In genomic region chr7:152395115-152395514, GRCh38 we compare ENCODE assay signal across 25 cellular contexts. TPM values are rescaled to one million over a fixed set of nuclear protein-coding genes. Genes with fewer than 3 reads are reported as not detected.
A peak's percentile ranks its signal among the peaks of the same experiment; 100 is the strongest.
DNase-seq lines count a peak whose midpoint lies in the region; ATAC-seq, FAIRE-seq and TF ChIP-seq lines count a peak whose summit lies in the region.
"Had no signal": no experiment of that assay in that cellular context is flagged by ENCODE, and none has a peak within 500 bp of the region (broad histone marks: within the 10 kb centered on the region; RNA-seq: fewer than 3 reads in every experiment).

No MANE protein-coding gene starts in this region.

- CTCF ChIA-PET in K562 (lab: Yijun Ruan, JAX; ENCODE audit: low intra/inter-chr PET ratio): no interaction called here

- DNase-seq in A172 (ENCODE audit: low spot score): peak; percentile 53
- DNase-seq in HT1080 (ENCODE audit: low read depth): peak; percentile 45
- DNase-seq in K562 (ENCODE audit: extremely low read depth in 1 of 4, low spot score in 3 of 4): peak in 1 of 4 experiments; percentile 48
- DNase-seq in kidney epithelial cell (ENCODE audit: low read depth): peak; percentile 48
- no peak for DNase-seq in NCI-H446 treated with DMSO at 0.1 percent for 48 hours (lab: John Stamatoyannopoulos, UW)
- no peak for DNase-seq in HuH-7.5 (ENCODE audit: low spot score)
- DNase-seq in GOT3 (lab: John Stamatoyannopoulos, UW): no peak
- DNase-seq: activated CD4-positive, alpha-beta T cell treated with anti-CD3 and anti-CD28 coated beads, Interleukin-2, amount 50 U/mL, for 4 hours; activated naive CD4-positive, alpha-beta T cell treated with anti-CD3 and anti-CD28 coated beads, Interleukin-2, amount 50 U/mL, for 16 hours; activated T-cell treated with anti-CD3 and anti-CD28 coated beads, Interleukin-2, amount 50 U/mL, for 1 hour; body of pancreas; DMS 273 treated with DMSO at 0.1 percent for 48 hours; dorsolateral prefrontal cortex; left colon; midbrain; NCI-H1436; NCI-H2171 treated with DMSO at 0.1 percent for 48 hours; NCI-H748 treated with DMSO at 0.1 percent for 48 hours; SHP77 treated with DMSO at 0.1 percent for 48 hours; stimulated activated CD8-positive, alpha-beta memory T cell treated with anti-CD3 and anti-CD28 coated beads, Interleukin-4, amount 100 ng/mL, for 48 hours had no signal

- no peak for FAIRE-seq in K562 (lab: Jason Lieb, UNC)
- FAIRE-seq: GM12892 had no signal

- H3K27ac ChIP-seq in K562 (ENCODE audit: extremely low read depth, low read depth, low read length): no peak overlapping the region
- H3K27ac ChIP-seq: body of pancreas, epithelial cell of prostate, gastroesophageal sphincter, prostate gland had no signal

- peaks cover 24% of the 10 kb centered on the region for H4K20me1 ChIP-seq in K562 (replicated peaks; ENCODE audit: control insufficient read depth, insufficient read depth, low read length)

- intact Hi-C loops in K562 (cut with micrococcal nuclease): no loop called here

- ATAC-seq in K562: peak; percentile 31
- no peak for ATAC-seq in HG03025 (IDR thresholded peaks at IDR 0.05; ENCODE audit: low FRiP score, unreplicated experiment)
- ATAC-seq: body of pancreas, gastroesophageal sphincter, left colon had no signal

- H3K36me3 ChIP-seq in K562 (ENCODE audit: control insufficient read depth, insufficient read depth, low read length) (0 out of 3 replicates have a peak, but pooled peaks cover 3% of the 10 kb centered on the region), kidney epithelial cell (ENCODE audit: control insufficient read depth, insufficient read depth, low read length) (no peaks in the 10 kb centered on the region)
- H3K36me3 ChIP-seq: gastroesophageal sphincter, prostate gland had no signal

- TF ChIP-seq CTCF in K562 (IDR thresholded peaks at IDR 0.05 in 2 of 3, conservative IDR thresholded peaks at IDR 0.05 in 1 of 3; ENCODE audit: insufficient read depth in 2 of 3, low read depth in 1 of 3, low read length in 3 of 3) (no peak), kidney epithelial cell (IDR thresholded peaks at IDR 0.05; ENCODE audit: insufficient read depth, low read length, poor library complexity, severe bottlenecking) (no peak)

- TF ChIP-seq RAD21 in K562 (CRISPR knock-in tag; conservative IDR thresholded peaks at IDR 0.05 in 1 of 2, IDR thresholded peaks at IDR 0.05 in 1 of 2): no peak

- H3K9me1 ChIP-seq in K562 (ENCODE audit: control insufficient read depth, insufficient read depth, low read length): no peaks in the 10 kb centered on the region

- H3K4me3 ChIP-seq in K562 (no peak overlapping the region), kidney epithelial cell (ENCODE audit: low read depth, low read length) (no peak overlapping the region)
- H3K4me3 ChIP-seq: body of pancreas, dorsolateral prefrontal cortex, gastroesophageal sphincter, prostate gland had no signal

- peaks cover 0 to 2% of the 10 kb centered on the region in 2 experiments; a peak in 2 of 5 replicates for H3K4me1 ChIP-seq in K562 (replicated peaks in 1 of 2; ENCODE audit: control insufficient read depth in 2 of 2, insufficient read depth in 2 of 2, low read length in 2 of 2)

- H3K4me2 ChIP-seq in K562 (ENCODE audit: insufficient read depth, low read length): no peak overlapping the region

- POLR2A ChIA-PET in K562 (lab: Yijun Ruan, JAX): no interaction called here

- TF ChIP-seq POLR2A in K562 (conservative IDR thresholded peaks at IDR 0.05): no peak

- H2AFZ ChIP-seq in K562 (ENCODE audit: low read depth, low read length): no peak overlapping the region

- H3K27me3 ChIP-seq in K562 (ENCODE audit: control insufficient read depth in 2 of 2, insufficient read depth in 2 of 2, low read length in 2 of 2) (no peaks in the 10 kb centered on the region), kidney epithelial cell (ENCODE audit: control insufficient read depth, insufficient read depth, low read length) (no peaks in the 10 kb centered on the region)
- H3K27me3 ChIP-seq: body of pancreas, dorsolateral prefrontal cortex, gastroesophageal sphincter had no signal

- 46% methylated on average over 7 of the region's 7 CpGs for WGBS in K562 (ENCODE audit: insufficient coverage, low coverage, missing lambda C conversion rate)

- no peak for TF ChIP-seq EP300 in K562 (IDR thresholded peaks at IDR 0.05; ENCODE audit: low read length)

- no peaks in the 10 kb centered on the region; the same call in 1 of the 2 replicates for H3K9me3 ChIP-seq in K562 (replicated peaks; ENCODE audit: control insufficient read depth, insufficient read depth, low read depth, low read length)
- H3K9me3 ChIP-seq: body of pancreas, gastroesophageal sphincter, prostate gland had no signal

- in situ Hi-C loops in K562 (cut with MboI): no loop called here

- H3K9ac ChIP-seq in K562 (ENCODE audit: insufficient read depth in 1 of 2, low read depth in 2 of 2, low read length in 2 of 2): no peak overlapping the region

- peaks cover 96% of the 10 kb centered on the region for H3K79me2 ChIP-seq in K562 (ENCODE audit: control insufficient read depth, insufficient read depth, low read length)

- BruUV-seq in K562 (replicated peaks; lab: Mats Ljungman, UMichigan): no TSS peak

TF ChIP-seq in K562, 482 proteins besides CTCF, POLR2A, EP300 and RAD21 (continues in another document):
- TF ChIP-seq ZBTB5 (IDR thresholded peaks at IDR 0.05): no peak
- TF ChIP-seq JUND (IDR thresholded peaks at IDR 0.05; ENCODE audit: borderline replicate concordance, low read depth, low read length): peak; percentile 66
- TF ChIP-seq JUND (tag; IDR thresholded peaks at IDR 0.05; ENCODE audit: borderline replicate concordance, low read depth, low read length): peak; percentile 74
- TF ChIP-seq POLR2G (IDR thresholded peaks at IDR 0.05; ENCODE audit: low read depth, low read length): no peak
- TF ChIP-seq, protein P1, sequence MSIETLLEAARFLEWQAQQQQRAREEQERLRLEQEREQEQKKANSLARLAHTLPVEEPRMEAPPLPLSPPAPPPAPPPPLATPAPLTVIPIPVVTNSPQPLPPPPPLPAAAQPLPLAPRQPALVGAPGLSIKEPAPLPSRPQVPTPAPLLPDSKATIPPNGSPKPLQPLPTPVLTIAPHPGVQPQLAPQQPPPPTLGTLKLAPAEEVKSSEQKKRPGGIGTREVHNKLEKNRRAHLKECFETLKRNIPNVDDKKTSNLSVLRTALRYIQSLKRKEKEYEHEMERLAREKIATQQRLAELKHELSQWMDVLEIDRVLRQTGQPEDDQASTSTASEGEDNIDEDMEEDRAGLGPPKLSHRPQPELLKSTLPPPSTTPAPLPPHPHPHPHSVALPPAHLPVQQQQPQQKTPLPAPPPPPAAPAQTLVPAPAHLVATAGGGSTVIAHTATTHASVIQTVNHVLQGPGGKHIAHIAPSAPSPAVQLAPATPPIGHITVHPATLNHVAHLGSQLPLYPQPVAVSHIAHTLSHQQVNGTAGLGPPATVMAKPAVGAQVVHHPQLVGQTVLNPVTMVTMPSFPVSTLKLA (conservative IDR thresholded peaks at IDR 0.05): 0 out of 4 replicates have a peak, but pooled peaks of 1 of the 2 experiments have one; percentile 22
- no peak for TF ChIP-seq FOXJ2 (tag; IDR thresholded peaks at IDR 0.05)
- peak in 1 of 2 experiments; percentile 24; a peak in 1 of 4 replicates for TF ChIP-seq TRIM24 (IDR thresholded peaks at IDR 0.05)
- TF ChIP-seq KDM1A (IDR thresholded peaks at IDR 0.05): peak; percentile 33 to 71; a peak in 3 of 4 replicates
- TF ChIP-seq ZNF644 (tag; IDR thresholded peaks at IDR 0.05; ENCODE audit: low read depth): no peak
- no peak for TF ChIP-seq ZKSCAN8 (CRISPR knock-in tag; IDR thresholded peaks at IDR 0.05)

RNA-seq across cellular contexts. Expression of gene KMT2C, which starts 40.7 kb away (rescaled TPM):
- total RNA-seq in A172 (2014; rRNA removed; shearing (Covaris generic)): 9.5 and 11.3 TPM in 2 replicates
- 7.5 and 11.3 TPM in 2 replicates for total RNA-seq in HT1080 (2014; rRNA removed; shearing (Covaris generic))
- 6.1 and 8.8 TPM in 2 replicates for polyA plus RNA-seq in HT1080 (2015; cell fraction: cytosol; rRNA removed)
- polyA plus RNA-seq in HT1080 (2015; cell fraction: nucleus; rRNA removed): 23.9 and 24.9 TPM in 2 replicates
- total RNA-seq in K562 (2011; cell fraction: chromatin; rRNA removed; ENCODE audit: low replicate concordance): 166 and 463 TPM in 2 replicates
- 68.5 and 102 TPM in 2 replicates for total RNA-seq in K562 (2011; cell fraction: nucleolus; rRNA removed)
- 172 and 242 TPM in 2 replicates for total RNA-seq in K562 (2011; cell fraction: nucleoplasm; rRNA removed)
- 28.5 and 35.6 TPM in 2 replicates for total RNA-seq in K562 (2014; rRNA removed)
- total RNA-seq in K562 (2014; rRNA removed; fragmentation: Illumina TruSeq; extraction: Trizol): 35.8 and 36.2 TPM in 2 replicates
- 34.4 and 36.6 TPM in 2 replicates for total RNA-seq in K562 (2015; rRNA removed; fragmentation: Illumina TruSeq; extraction: Trizol)
- 62.1 and 67.8 TPM in 2 replicates for total RNA-seq in K562 (2021)
- 18.3 and 18.9 TPM in 2 replicates for polyA plus RNA-seq in K562 (2011; rRNA removed)
- 11.3 and 15.9 TPM in 2 replicates for polyA plus RNA-seq in K562 (2011; cell fraction: cytosol; rRNA removed)
- 55.9 and 66.9 TPM in 2 replicates for polyA plus RNA-seq in K562 (2011; cell fraction: nucleus; rRNA removed)
- polyA plus RNA-seq in K562 (2012): 13.2 and 15.7 TPM in 2 replicates
- 27.1 and 27.3 TPM in 2 replicates for polyA plus RNA-seq in K562 (2014; fragmentation: Illumina TruSeq; extraction: Trizol)
- 10 to 100 TPM in 1 of 2 experiments, 1 to 10 TPM in 1; 4.9 to 13.0 TPM for polyA plus RNA-seq in K562 (2014; fragmentation: Nextera tagmentation; extraction: Ambion mirVana)
- polyA plus RNA-seq in K562 (2014; rRNA removed): 19.4 and 21.4 TPM in 2 replicates
- 118 and 126 TPM in 2 replicates for polyA minus RNA-seq in K562 (2011; rRNA and poly(A)+ RNA removed)
- polyA minus RNA-seq in K562 (2011; cell fraction: cytosol; rRNA and poly(A)+ RNA removed): 40.0 and 46.3 TPM in 2 replicates
- polyA minus RNA-seq in K562 (2011; cell fraction: nucleus; rRNA and poly(A)+ RNA removed): 89.1 and 146 TPM in 2 replicates
- total RNA-seq in kidney epithelial cell: 29.0 and 35.1 TPM in 2 replicates

Comparison
In these comparisons a context has a peak if more than half of its experiments do, and no peak if none do; other contexts are left out.
1. DNase-seq: peak in A172 (single experiment), HT1080 (single experiment) and kidney epithelial cell (single experiment); none in NCI-H446 treated with DMSO at 0.1 percent for 48 hours (single experiment), HuH-7.5 (single experiment) and GOT3 (single experiment).